ENCODE assay signal across 17 cellular contexts in the genomic region with DNA sequence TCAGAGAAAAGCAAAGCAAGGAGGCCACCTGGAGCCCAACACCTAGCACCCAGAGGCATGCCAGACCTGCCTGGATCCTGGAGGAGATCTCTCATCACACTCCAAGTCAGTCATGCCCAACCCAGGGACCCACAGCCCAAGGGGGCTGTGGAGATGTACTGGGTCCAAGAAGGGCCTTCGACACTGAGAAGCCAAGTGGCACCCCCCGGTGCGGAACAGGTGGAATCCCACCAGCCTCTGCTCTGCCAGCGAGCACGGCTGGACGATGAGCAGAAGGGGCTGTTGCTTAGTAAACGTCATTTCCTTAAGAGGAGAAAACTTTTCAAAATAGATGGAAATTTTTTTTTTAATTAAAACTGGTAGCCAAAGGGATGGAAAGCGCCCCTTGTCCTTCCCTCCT.
DNase-seq lines count a peak whose midpoint lies in the region; ATAC-seq and TF ChIP-seq lines count a peak whose summit lies in the region.
"Had no signal": no experiment of that assay in that cellular context is flagged by ENCODE, and none has a peak within 500 bp of the region (broad histone marks: within the 10 kb centered on the region; RNA-seq: fewer than 3 reads in every experiment).

No MANE protein-coding gene starts in this region.

- no peak for DNase-seq in stimulated activated naive CD8-positive, alpha-beta T cell treated with anti-CD3 and anti-CD28 coated beads, Interleukin-15, amount 100 ng/mL, for 72 hours
- DNase-seq in stimulated activated naive CD8-positive, alpha-beta T cell treated with anti-CD3 and anti-CD28 coated beads, Interleukin-15, Interleukin-2, amounts not matched to agents 100 U/mL and 50 U/mL, for 24 hours = no peak
- peak; percentile 37 for DNase-seq in islet precursor cell
- DNase-seq in spleen = peak; percentile 64
- no peak for DNase-seq in C1 segment of cervical spinal cord (lab: John Stamatoyannopoulos, UW)
- DNase-seq in chondrocyte (ENCODE audit: low spot score) = no peak
- DNase-seq: Caco-2; CD4-positive, CD25-positive, alpha-beta regulatory T cell; CD8-positive, alpha-beta T cell; DMS153; DND-41; GOT3; HFFc6 had no signal

- no peak for TF ChIP-seq CTCF in spleen (IDR thresholded peaks at IDR 0.05 in 8 of 11, conservative IDR thresholded peaks at IDR 0.05 in 3 of 11)
- TF ChIP-seq CTCF in chondrocyte (IDR thresholded peaks at IDR 0.05) = no peak

- H3K4me3 ChIP-seq in spleen = no peak overlapping the region
- H3K4me3 ChIP-seq: HAP-1 had no signal

- 90 to 95% (median 93%) methylated on average over 8 of the region's 8 CpGs for WGBS in spleen, 5 donors

- peaks cover 16 to 90% (median 50%) of the 10 kb centered on the region in 6 donors for H3K4me1 ChIP-seq in spleen
- H3K4me1 ChIP-seq: Caco-2, HAP-1 had no signal

- H3K27me3 Mint-ChIP-seq in stimulated activated naive CD8-positive, alpha-beta T cell treated with anti-CD3 and anti-CD28 coated beads, Interleukin-15, amount 100 ng/mL, for 72 hours = no peaks in the 10 kb centered on the region
- H3K27me3 Mint-ChIP-seq in chondrocyte (ENCODE audit: low read depth) = no peaks in the 10 kb centered on the region
- H3K27me3 Mint-ChIP-seq: B cell; CD4-positive, CD25-positive, alpha-beta regulatory T cell had no signal

- peak overlapping the region; percentile 13 for H3K27ac Mint-ChIP-seq in stimulated activated naive CD8-positive, alpha-beta T cell treated with anti-CD3 and anti-CD28 coated beads, Interleukin-15, amount 100 ng/mL, for 72 hours
- no peak overlapping the region for H3K27ac Mint-ChIP-seq in chondrocyte (ENCODE audit: unreplicated experiment)
- H3K27ac Mint-ChIP-seq: B cell; CD8-positive, alpha-beta T cell; HFFc6 had no signal

- intact Hi-C loops in spleen (cut with DNase I; ENCODE audit: low total_unique reads) = no loop called here

- ATAC-seq in stimulated activated naive CD8-positive, alpha-beta T cell treated with anti-CD3 and anti-CD28 coated beads, Interleukin-15, amount 100 ng/mL, for 72 hours = no peak
- no peak for ATAC-seq in stimulated activated naive CD8-positive, alpha-beta T cell treated with anti-CD3 and anti-CD28 coated beads, Interleukin-15, Interleukin-2, amounts not matched to agents 100 U/mL and 50 U/mL, for 24 hours
- ATAC-seq: CD8-positive, alpha-beta T cell had no signal

- H3K36me3 Mint-ChIP-seq in chondrocyte (ENCODE audit: low read depth) = peaks cover 1% of the 10 kb centered on the region
- H3K36me3 Mint-ChIP-seq: CD8-positive, alpha-beta T cell had no signal

- no peak overlapping the region for H3K27ac ChIP-seq in spleen
- H3K27ac ChIP-seq: 22Rv1, C4-2B had no signal

- H3K9me3 ChIP-seq in spleen = no peaks in the 10 kb centered on the region
- H3K9me3 ChIP-seq: Caco-2, HAP-1 had no signal

- peaks cover 0 to 3% (median 0%) of the 10 kb centered on the region in 6 donors for H3K36me3 ChIP-seq in spleen
- H3K36me3 ChIP-seq: HAP-1 had no signal

- H3K4me1 Mint-ChIP-seq in stimulated activated naive CD8-positive, alpha-beta T cell treated with anti-CD3 and anti-CD28 coated beads, Interleukin-15, amount 100 ng/mL, for 72 hours = peaks cover 70% of the 10 kb centered on the region
- peaks cover 4% of the 10 kb centered on the region for H3K4me1 Mint-ChIP-seq in chondrocyte (ENCODE audit: low read depth)

- H3K9me3 Mint-ChIP-seq in stimulated activated naive CD8-positive, alpha-beta T cell treated with anti-CD3 and anti-CD28 coated beads, Interleukin-15, amount 100 ng/mL, for 72 hours = no peaks in the 10 kb centered on the region
- no peaks in the 10 kb centered on the region for H3K9me3 Mint-ChIP-seq in chondrocyte (ENCODE audit: low read depth)
- H3K9me3 Mint-ChIP-seq: CD4-positive, CD25-positive, alpha-beta regulatory T cell; CD8-positive, alpha-beta T cell; HFFc6 had no signal

- H3K4me3 Mint-ChIP-seq in stimulated activated naive CD8-positive, alpha-beta T cell treated with anti-CD3 and anti-CD28 coated beads, Interleukin-15, amount 100 ng/mL, for 72 hours = no peak overlapping the region
- no peak overlapping the region for H3K4me3 Mint-ChIP-seq in chondrocyte (ENCODE audit: unreplicated experiment)
- H3K4me3 Mint-ChIP-seq: B cell; CD4-positive, CD25-positive, alpha-beta regulatory T cell; CD8-positive, alpha-beta T cell; HFFc6 had no signal

- H3K27me3 ChIP-seq in spleen (replicated peaks in 1 of 7) = no peaks in the 10 kb centered on the region

- TF ChIP-seq POLR2A in spleen (IDR thresholded peaks at IDR 0.05) = no peak

Comparison
In these comparisons a context has a peak if more than half of its experiments do, and no peak if none do; other contexts are left out.
1. DNase-seq: peak in islet precursor cell (single experiment) and spleen (single experiment); none in stimulated activated naive CD8-positive, alpha-beta T cell treated with anti-CD3 and anti-CD28 coated beads, Interleukin-15, amount 100 ng/mL, for 72 hours (0 of 2), stimulated activated naive CD8-positive, alpha-beta T cell treated with anti-CD3 and anti-CD28 coated beads, Interleukin-15, Interleukin-2, amounts not matched to agents 100 U/mL and 50 U/mL, for 24 hours (single experiment), C1 segment of cervical spinal cord (0 of 14) and chondrocyte (single experiment).